Comparison of ENCODE assay signal across 1 cellular context in genomic region chr5:31397926-31398557, GRCh38.
TF ChIP-seq lines count a peak whose summit lies in the region.

No MANE protein-coding gene starts in this region.

TF ChIP-seq in HCT116, 20 proteins besides CTCF, POLR2A, EP300 and RAD21 (continued from another document):
- TF ChIP-seq, protein P1, sequence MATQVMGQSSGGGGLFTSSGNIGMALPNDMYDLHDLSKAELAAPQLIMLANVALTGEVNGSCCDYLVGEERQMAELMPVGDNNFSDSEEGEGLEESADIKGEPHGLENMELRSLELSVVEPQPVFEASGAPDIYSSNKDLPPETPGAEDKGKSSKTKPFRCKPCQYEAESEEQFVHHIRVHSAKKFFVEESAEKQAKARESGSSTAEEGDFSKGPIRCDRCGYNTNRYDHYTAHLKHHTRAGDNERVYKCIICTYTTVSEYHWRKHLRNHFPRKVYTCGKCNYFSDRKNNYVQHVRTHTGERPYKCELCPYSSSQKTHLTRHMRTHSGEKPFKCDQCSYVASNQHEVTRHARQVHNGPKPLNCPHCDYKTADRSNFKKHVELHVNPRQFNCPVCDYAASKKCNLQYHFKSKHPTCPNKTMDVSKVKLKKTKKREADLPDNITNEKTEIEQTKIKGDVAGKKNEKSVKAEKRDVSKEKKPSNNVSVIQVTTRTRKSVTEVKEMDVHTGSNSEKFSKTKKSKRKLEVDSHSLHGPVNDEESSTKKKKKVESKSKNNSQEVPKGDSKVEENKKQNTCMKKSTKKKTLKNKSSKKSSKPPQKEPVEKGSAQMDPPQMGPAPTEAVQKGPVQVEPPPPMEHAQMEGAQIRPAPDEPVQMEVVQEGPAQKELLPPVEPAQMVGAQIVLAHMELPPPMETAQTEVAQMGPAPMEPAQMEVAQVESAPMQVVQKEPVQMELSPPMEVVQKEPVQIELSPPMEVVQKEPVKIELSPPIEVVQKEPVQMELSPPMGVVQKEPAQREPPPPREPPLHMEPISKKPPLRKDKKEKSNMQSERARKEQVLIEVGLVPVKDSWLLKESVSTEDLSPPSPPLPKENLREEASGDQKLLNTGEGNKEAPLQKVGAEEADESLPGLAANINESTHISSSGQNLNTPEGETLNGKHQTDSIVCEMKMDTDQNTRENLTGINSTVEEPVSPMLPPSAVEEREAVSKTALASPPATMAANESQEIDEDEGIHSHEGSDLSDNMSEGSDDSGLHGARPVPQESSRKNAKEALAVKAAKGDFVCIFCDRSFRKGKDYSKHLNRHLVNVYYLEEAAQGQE (IDR thresholded peaks at IDR 0.05; ENCODE audit: low read depth): no peak
- no peak for TF ChIP-seq MAX (IDR thresholded peaks at IDR 0.05)
- TF ChIP-seq SP1 (IDR thresholded peaks at IDR 0.05; ENCODE audit: low read depth): no peak
- no peak for TF ChIP-seq ZNF274 (IDR thresholded peaks at IDR 0.05; ENCODE audit: low read depth, low read length)
